In genomic region chr15:101088788-101089578, GRCh38 we compare ENCODE assay signal across 8 cellular contexts.
DNase-seq lines count a peak whose midpoint lies in the region; ATAC-seq and TF ChIP-seq lines count a peak whose summit lies in the region.

No MANE protein-coding gene starts in this region.

- no peaks in the 10 kb centered on the region for H3K9me3 Mint-ChIP-seq in mesothelial cell of epicardium

- peaks cover 11% of the 10 kb centered on the region for H3K4me1 Mint-ChIP-seq in mesothelial cell of epicardium

- H3K27me3 Mint-ChIP-seq in mesothelial cell of epicardium (ENCODE audit: low read depth), result no peaks in the 10 kb centered on the region

- DNase-seq in NCI-H2171 (lab: John Stamatoyannopoulos, UW) (peak; percentile 17), mesothelial cell of epicardium (ENCODE audit: low spot score in 2 of 2, unreplicated experiment in 2 of 2) (peak; percentile 51 to 88), middle frontal gyrus (ENCODE audit: extremely low spot score, low spot score) (no peak)
- DNase-seq in activated CD4-positive, alpha-beta T cell treated with anti-CD3 and anti-CD28 coated beads, Interleukin-2, amount 50 U/mL, for 48 hours, result peak; percentile 85 to 87
- peak; percentile 60 for DNase-seq in effector CD4-positive, alpha-beta T cell
- DNase-seq in stimulated activated CD8-positive, alpha-beta memory T cell treated with anti-CD3 and anti-CD28 coated beads, Interleukin-2, amount 100 ng/mL, for 48 hours (ENCODE audit: low read depth in 2 of 2), result peak; percentile 71 to 76

- H3K36me3 Mint-ChIP-seq in mesothelial cell of epicardium, result no peaks in the 10 kb centered on the region

- H3K27ac Mint-ChIP-seq in mesothelial cell of epicardium, result no peak overlapping the region

- peak; percentile 70 for ATAC-seq in HG02610 (IDR thresholded peaks at IDR 0.05; ENCODE audit: unreplicated experiment)

- peak overlapping the region; percentile 13 for H3K4me3 Mint-ChIP-seq in mesothelial cell of epicardium

- TF ChIP-seq CTCF in GM12872 (IDR thresholded peaks at IDR 0.05; ENCODE audit: insufficient read depth, low read depth, low read length) (peak; percentile 95), mesothelial cell of epicardium (IDR thresholded peaks at IDR 0.05; ENCODE audit: unreplicated experiment) (peak; percentile 100)
